In the genomic region with DNA sequence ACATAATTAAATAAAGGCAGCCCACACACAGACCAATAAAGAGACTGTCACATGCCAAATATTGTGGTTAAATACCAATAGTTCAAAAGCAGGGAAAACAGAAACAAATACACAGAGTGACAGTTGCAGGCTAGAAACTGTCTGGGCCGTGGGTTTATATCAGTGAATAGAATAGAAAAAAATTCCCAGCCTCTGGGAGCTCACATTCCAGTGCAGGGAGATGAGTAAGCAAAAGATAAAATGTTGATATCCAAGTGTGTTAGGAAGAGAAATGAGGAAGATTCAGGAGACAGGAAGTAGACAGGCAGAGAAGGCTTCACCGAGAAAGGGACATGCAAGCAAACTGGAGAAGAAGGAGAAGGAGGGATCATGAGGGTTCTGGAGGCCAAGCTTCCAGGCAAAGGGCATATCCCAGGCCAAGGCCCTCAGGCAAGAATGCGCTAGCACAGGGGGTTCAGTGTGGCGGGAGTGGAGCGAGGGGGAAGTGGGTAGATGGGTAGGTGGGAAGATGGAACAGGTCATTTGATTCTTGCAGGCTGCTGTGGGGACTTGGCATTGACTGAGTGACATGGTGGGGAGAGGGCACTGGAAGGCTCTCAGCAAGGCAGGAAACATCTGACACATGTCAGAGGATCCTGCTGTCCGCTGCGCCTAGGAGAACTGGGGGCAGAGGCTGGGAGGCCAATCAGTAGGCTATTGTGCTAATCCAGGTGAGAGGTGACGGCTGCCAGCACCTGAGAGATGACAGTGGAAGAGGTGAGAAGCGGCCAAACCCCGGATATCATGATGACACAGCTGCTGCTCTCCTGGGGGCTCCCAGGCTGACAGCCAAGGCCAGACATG, we compare ENCODE assay signal across 11 cellular contexts.
DNase-seq lines count a peak whose midpoint lies in the region; ATAC-seq and TF ChIP-seq lines count a peak whose summit lies in the region.
"Had no signal": no experiment of that assay in that cellular context is flagged by ENCODE, and none has a peak within 500 bp of the region (broad histone marks: within the 10 kb centered on the region; RNA-seq: fewer than 3 reads in every experiment).

No MANE protein-coding gene starts in this region.

- intact Hi-C loops in body of pancreas (cut with DNase I), result no loop called here

- no peak for ATAC-seq in HG03139 (IDR thresholded peaks at IDR 0.05; ENCODE audit: unreplicated experiment)
- no peak for ATAC-seq in body of pancreas

- no peak for TF ChIP-seq CTCF in body of pancreas (IDR thresholded peaks at IDR 0.05)

- no peaks in the 10 kb centered on the region for H3K27me3 ChIP-seq in body of pancreas

- H3K27ac ChIP-seq in body of pancreas, result no peak overlapping the region

- H3K4me1 ChIP-seq in body of pancreas, result no peaks in the 10 kb centered on the region

- no peak for TF ChIP-seq POLR2A in body of pancreas (IDR thresholded peaks at IDR 0.05)

- WGBS in body of pancreas, 2 donors, result 69 to 74% methylated on average over 9 to 10 of the region's 10 CpGs

- H3K9me3 ChIP-seq in body of pancreas, result no peaks in the 10 kb centered on the region

- H3K36me3 ChIP-seq in body of pancreas (replicated peaks in 1 of 2; ENCODE audit: insufficient read depth in 1 of 2, low read depth in 2 of 2), result no peaks in the 10 kb centered on the region

- DNase-seq in HCEC 1CT (peak; percentile 7), NCI-H748 treated with DMSO at 0.1 percent for 48 hours (lab: John Stamatoyannopoulos, UW) (peak; percentile 75), fibroblast of peridontal ligament (ENCODE audit: extremely low read depth) (peak; percentile 1), retina (peak; percentile 22), body of pancreas (no peak), hypothalamus (lab: John Stamatoyannopoulos, UW) (no peak), middle frontal gyrus (ENCODE audit: extremely low spot score, low spot score) (no peak)
- DNase-seq: cortex of kidney, NCI-H2171 treated with DMSO at 0.1 percent for 48 hours, occipital lobe had no signal

- H3K4me3 ChIP-seq in body of pancreas, result no peak overlapping the region

Comparison
In these comparisons a context has a peak if more than half of its experiments do, and no peak if none do; other contexts are left out.
1. DNase-seq: peak in HCEC 1CT (single experiment), NCI-H748 treated with DMSO at 0.1 percent for 48 hours (single experiment), fibroblast of peridontal ligament (single experiment) and retina (single experiment); none in body of pancreas (0 of 4), hypothalamus (0 of 51) and middle frontal gyrus (single experiment).